14 cellular contexts compared by ENCODE assay signal in genomic region chr15:64991536-64992135, GRCh38. TPM values are rescaled to one million over a fixed set of nuclear protein-coding genes. Genes with fewer than 3 reads are reported as not detected.
DNase-seq lines count a peak whose midpoint lies in the region; ATAC-seq and TF ChIP-seq lines count a peak whose summit lies in the region.
"Had no signal": no experiment of that assay in that cellular context is flagged by ENCODE, and none has a peak within 500 bp of the region (broad histone marks: within the 10 kb centered on the region; RNA-seq: fewer than 3 reads in every experiment).

No MANE protein-coding gene starts in this region.

- H3K9me3 Mint-ChIP-seq in activated naive CD8-positive, alpha-beta T cell (ENCODE audit: low read depth), result no peaks in the 10 kb centered on the region
- no peaks in the 10 kb centered on the region for H3K9me3 Mint-ChIP-seq in activated naive CD8-positive, alpha-beta T cell treated with anti-CD3 and anti-CD28 coated beads for 36 hours
- H3K9me3 Mint-ChIP-seq: activated B cell treated with CpG ODN at 0.5 μM for 24 hours had no signal

- TF ChIP-seq POLR2A in sigmoid colon (IDR thresholded peaks at IDR 0.05), result no peak
- TF ChIP-seq POLR2A in breast epithelium (IDR thresholded peaks at IDR 0.05), result no peak

- no peak for TF ChIP-seq EP300 in sigmoid colon (IDR thresholded peaks at IDR 0.05)

- H3K36me3 ChIP-seq in sigmoid colon (no peaks in the 10 kb centered on the region), breast epithelium (no peaks in the 10 kb centered on the region)
- H3K36me3 ChIP-seq: thyroid gland had no signal

- H3K27me3 Mint-ChIP-seq in activated naive CD8-positive, alpha-beta T cell, result no peaks in the 10 kb centered on the region
- H3K27me3 Mint-ChIP-seq in activated naive CD8-positive, alpha-beta T cell treated with anti-CD3 and anti-CD28 coated beads for 36 hours, result no peaks in the 10 kb centered on the region
- H3K27me3 Mint-ChIP-seq: activated B cell treated with CpG ODN at 0.5 μM for 24 hours had no signal

- peak overlapping the region; percentile 61 for H3K4me3 Mint-ChIP-seq in activated naive CD8-positive, alpha-beta T cell
- H3K4me3 Mint-ChIP-seq in activated naive CD8-positive, alpha-beta T cell treated with anti-CD3 and anti-CD28 coated beads for 36 hours, result no peak overlapping the region

- H3K27ac ChIP-seq in sigmoid colon (no peak overlapping the region), breast epithelium (no peak overlapping the region)
- H3K27ac ChIP-seq: thyroid gland had no signal

- H3K4me1 ChIP-seq in sigmoid colon (peaks cover 0 to 29% (median 16%) of the 10 kb centered on the region in 4 donors), breast epithelium (peaks cover 0 to 6% of the 10 kb centered on the region in 2 donors)

- DNase-seq in activated naive CD8-positive, alpha-beta T cell treated with anti-CD3 and anti-CD28 coated beads for 36 hours, result no peak
- DNase-seq in NCI-H69 (lab: John Stamatoyannopoulos, UW), result peak; percentile 42
- peak; percentile 93 for DNase-seq in fibroblast of villous mesenchyme (ENCODE audit: low read depth)
- peak; percentile 72 for DNase-seq in sigmoid colon
- DNase-seq in breast epithelium (ENCODE audit: low spot score in 2 of 2), result no peak
- DNase-seq: activated B cell treated with CpG ODN at 0.5 μM for 24 hours; stimulated activated CD4-positive, alpha-beta T cell treated with anti-CD3 and anti-CD28 coated beads, Interleukin-1b, Interleukin-23, amount 100 ng/mL, for 48 hours; stimulated activated CD8-positive, alpha-beta memory T cell treated with anti-CD3 and anti-CD28 coated beads, Interleukin-4, amount 100 ng/mL, for 48 hours; thyroid gland had no signal

- no peak overlapping the region for H3K27ac Mint-ChIP-seq in activated naive CD8-positive, alpha-beta T cell
- H3K27ac Mint-ChIP-seq in activated naive CD8-positive, alpha-beta T cell treated with anti-CD3 and anti-CD28 coated beads for 36 hours, result no peak overlapping the region

- WGBS in sigmoid colon, 2 donors, result 17 to 56% methylated on average over 2 of the region's 2 CpGs

- TF ChIP-seq CTCF in fibroblast of villous mesenchyme (IDR thresholded peaks at IDR 0.05; ENCODE audit: insufficient read depth, low read depth, low read length) (no peak), sigmoid colon (IDR thresholded peaks at IDR 0.05) (no peak), breast epithelium (IDR thresholded peaks at IDR 0.05) (no peak)

- peaks cover 35% of the 10 kb centered on the region for H3K4me1 Mint-ChIP-seq in activated naive CD8-positive, alpha-beta T cell (ENCODE audit: low read depth)
- H3K4me1 Mint-ChIP-seq in activated naive CD8-positive, alpha-beta T cell treated with anti-CD3 and anti-CD28 coated beads for 36 hours, result peaks cover 31% of the 10 kb centered on the region

- intact Hi-C loops in sigmoid colon (cut with DNase I), result loop anchor here (5.0 to 10.0 kb wide), 3 partner anchors 96 to 257 kb away; partner anchors contain the start of gene PLEKHO2
- intact Hi-C loops in breast epithelium (cut with DNase I; ENCODE audit: low total_unique reads), result no loop called here

- H3K9me3 ChIP-seq in sigmoid colon (no peaks in the 10 kb centered on the region), breast epithelium (no peaks in the 10 kb centered on the region)
- H3K9me3 ChIP-seq: thyroid gland had no signal

- H3K27me3 ChIP-seq in sigmoid colon (no peaks in the 10 kb centered on the region), breast epithelium (no peaks in the 10 kb centered on the region)
- H3K27me3 ChIP-seq: thyroid gland had no signal

- H3K4me3 ChIP-seq in fibroblast of villous mesenchyme (ENCODE audit: low read depth, low read length) (no peak overlapping the region), sigmoid colon (no peak overlapping the region), breast epithelium (no peak overlapping the region)
- H3K4me3 ChIP-seq: thyroid gland had no signal

- ATAC-seq in HG03521 (IDR thresholded peaks at IDR 0.05; ENCODE audit: unreplicated experiment) (no peak), GM19397 (IDR thresholded peaks at IDR 0.05; ENCODE audit: unreplicated experiment) (no peak)

- H3K36me3 Mint-ChIP-seq in activated naive CD8-positive, alpha-beta T cell, result peaks cover 3% of the 10 kb centered on the region
- H3K36me3 Mint-ChIP-seq in activated naive CD8-positive, alpha-beta T cell treated with anti-CD3 and anti-CD28 coated beads for 36 hours, result peaks cover 9% of the 10 kb centered on the region

RNA-seq across cellular contexts. Expression of gene SPG21, which starts 1.9 kb away (rescaled TPM):
- total RNA-seq in activated naive CD8-positive, alpha-beta T cell treated with anti-CD3 and anti-CD28 coated beads for 36 hours, result 10 to 100 TPM; 69.2 to 73.3 TPM
- total RNA-seq in fibroblast of villous mesenchyme (110 and 130 TPM in 2 replicates), sigmoid colon (100 to 1,000 TPM in 3 of 4 donors, 10 to 100 TPM in 1; 95.7 to 116 (median 103) TPM), breast epithelium (100 to 1,000 TPM in 1 of 3 donors, 10 to 100 TPM in 2; 91.5 to 109 (median 92.8) TPM)
- 10 to 100 TPM; 60.3 to 75.7 (median 63.4) TPM for polyA plus RNA-seq in sigmoid colon

RNA-seq across cellular contexts. Expression of gene MTFMT, which starts 37.8 kb away (rescaled TPM):
- 10 to 100 TPM; 26.8 to 28.3 TPM for total RNA-seq in activated naive CD8-positive, alpha-beta T cell treated with anti-CD3 and anti-CD28 coated beads for 36 hours
- total RNA-seq in fibroblast of villous mesenchyme, result 18.0 and 30.7 TPM in 2 replicates
- total RNA-seq in sigmoid colon, result 10 to 100 TPM; 31.3 to 43.6 (median 37.8) TPM
- polyA plus RNA-seq in sigmoid colon, result 10 to 100 TPM; 10.7 to 12.9 (median 10.8) TPM
- total RNA-seq in breast epithelium, result 10 to 100 TPM; 23.7 to 28.5 (median 28.4) TPM

RNA-seq across cellular contexts. Expression of gene SLC51B, which starts 53.6 kb away (rescaled TPM):
- total RNA-seq in activated naive CD8-positive, alpha-beta T cell treated with anti-CD3 and anti-CD28 coated beads for 36 hours, result not detected
- total RNA-seq in fibroblast of villous mesenchyme (not detected in 2 replicates), sigmoid colon (not detected), breast epithelium (not detected)
- polyA plus RNA-seq in sigmoid colon, result 10 to 100 TPM; 76.3 to 92.5 (median 77.0) TPM
- total RNA-seq: activated B cell treated with CpG ODN at 0.5 μM for 24 hours, lung microvascular endothelial cell, posterior vena cava, thyroid gland had no signal

Comparison
In these comparisons a context has a peak if more than half of its experiments do, and no peak if none do; other contexts are left out.
1. DNase-seq: peak in NCI-H69 (single experiment), fibroblast of villous mesenchyme (single experiment) and sigmoid colon (single experiment); none in activated naive CD8-positive, alpha-beta T cell treated with anti-CD3 and anti-CD28 coated beads for 36 hours (single experiment) and breast epithelium (0 of 2).